ENCODE assay signal across 12 cellular contexts in the genomic region with DNA sequence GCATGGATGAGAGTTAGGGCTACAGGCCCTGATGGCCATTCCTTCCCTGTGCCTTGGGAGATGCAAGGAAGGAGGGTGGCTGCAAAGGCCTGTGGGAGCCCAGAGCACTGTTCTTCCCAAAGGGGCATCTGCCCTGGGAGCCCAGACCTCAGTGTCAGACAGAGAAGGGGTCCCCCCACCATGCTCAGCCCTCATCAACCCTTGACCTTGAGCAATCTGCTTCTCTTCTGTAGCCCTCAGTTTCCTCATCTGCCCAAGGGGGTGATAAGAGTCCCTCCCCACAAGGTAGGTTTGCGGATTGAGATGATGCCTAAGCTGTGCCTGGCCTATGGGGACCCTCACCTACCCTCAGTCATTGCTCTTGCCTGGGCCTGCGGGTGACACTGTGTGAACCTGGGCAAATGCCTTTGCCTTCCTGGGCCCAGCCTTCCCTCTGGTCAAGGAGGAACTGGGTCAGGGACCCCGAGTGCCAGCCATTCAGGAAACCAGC. TPM values are rescaled to one million over a fixed set of nuclear protein-coding genes. Genes with fewer than 3 reads are reported as not detected.
A peak's percentile ranks its signal among the peaks of the same experiment; 100 is the strongest.
DNase-seq lines count a peak whose midpoint lies in the region; ATAC-seq and TF ChIP-seq lines count a peak whose summit lies in the region.
"Had no signal": no experiment of that assay in that cellular context is flagged by ENCODE, and none has a peak within 500 bp of the region (broad histone marks: within the 10 kb centered on the region; RNA-seq: fewer than 3 reads in every experiment).

No MANE protein-coding gene starts in this region.

- intact Hi-C loops in OCI-LY7 (cut with micrococcal nuclease; ENCODE audit: unreplicated experiment) = loop anchor here (1.0 to 10.0 kb wide), 6 partner anchors 42 to 890 kb away; a partner anchor contains a TSS

- H2AFZ ChIP-seq in OCI-LY7 (ENCODE audit: low read length) = no peak overlapping the region

- no peaks in the 10 kb centered on the region for H3K9me3 ChIP-seq in OCI-LY7 (ENCODE audit: low read length)
- H3K9me3 ChIP-seq: BE2C, testis had no signal

- peaks cover 98% of the 10 kb centered on the region for H3K4me1 ChIP-seq in OCI-LY7 (ENCODE audit: insufficient read depth, low read length, poor library complexity, severe bottlenecking)
- H3K4me1 ChIP-seq: BE2C, testis had no signal

- no peaks in the 10 kb centered on the region for H3K79me2 ChIP-seq in OCI-LY7 (ENCODE audit: insufficient read depth, low read depth, low read length)

- CTCF ChIA-PET in OCI-LY7 (lab: Charles Lee; ENCODE audit: unreplicated experiment) = interaction anchor here (0.6 to 1.6 kb wide), 13 partner anchors 8 to 150 kb away, joined by 3 to 23 read pairs (median 4); no protein-coding TSS in a partner anchor

- H4K20me1 ChIP-seq in OCI-LY7 (ENCODE audit: insufficient read depth, low read length) = no peaks in the 10 kb centered on the region

- BruUV-seq in OCI-LY7 (replicated peaks; lab: Mats Ljungman, UMichigan) = no TSS peak

- peak overlapping the region; percentile 68 for H3K4me2 ChIP-seq in OCI-LY7 (ENCODE audit: low read length)

- POLR2A ChIA-PET in OCI-LY7 (lab: Charles Lee) = interaction anchor here (1.0 to 17.9 kb wide), 7 partner anchors 9 to 71 kb away, joined by 3 to 308 read pairs (median 7); a partner anchor contains a TSS

- ATAC-seq in GM19463 (IDR thresholded peaks at IDR 0.05; ENCODE audit: unreplicated experiment) = peak; percentile 14
- ATAC-seq in HG03025 (IDR thresholded peaks at IDR 0.05; ENCODE audit: low FRiP score, unreplicated experiment) = peak; percentile 17

- H3K4me3 ChIP-seq in GM12865 (ENCODE audit: low read depth, low read length) (peak overlapping the region; percentile 65), OCI-LY7 (ENCODE audit: low read depth, low read length, poor library complexity, severe bottlenecking) (peak overlapping the region; percentile 14)
- H3K4me3 ChIP-seq: testis had no signal

- no peaks in the 10 kb centered on the region for H3K9me2 ChIP-seq in OCI-LY7 (ENCODE audit: insufficient read depth, low read length)

- H3K27ac ChIP-seq in OCI-LY7 (ENCODE audit: low read depth, low read length, poor library complexity, severe bottlenecking) = peak overlapping the region; percentile 91
- H3K27ac ChIP-seq: testis had no signal

- TF ChIP-seq CTCF in GM12865 (IDR thresholded peaks at IDR 0.05; ENCODE audit: insufficient read depth, low read depth, low read length, missing control alignments) = no peak
- no peak for TF ChIP-seq CTCF in OCI-LY7 (conservative IDR thresholded peaks at IDR 0.05; ENCODE audit: low read length)

- H3K36me3 ChIP-seq in OCI-LY7 (ENCODE audit: insufficient read depth, low read length) = no peaks in the 10 kb centered on the region
- H3K36me3 ChIP-seq: BE2C had no signal

- DNase-seq in GM12865 (ENCODE audit: low read depth) (no peak), OCI-LY7 (ENCODE audit: low spot score) (no peak), islet precursor cell (no peak), activated gamma-delta T cell (lab: John Stamatoyannopoulos, UW) (no peak), globus pallidus (ENCODE audit: low spot score) (no peak)
- DNase-seq in stimulated activated CD4-positive, alpha-beta T cell treated with anti-CD3 and anti-CD28 coated beads, Interleukin-4, amount 100 ng/mL, for 4 hours = no peak
- DNase-seq: activated naive CD4-positive, alpha-beta T cell; BE2C; NCI-H526 treated with DMSO at 0.1 percent for 48 hours; testis had no signal

RNA-seq across cellular contexts. Expression of a gene that starts 47.5 kb away (rescaled TPM):
- 219 TPM in 2 replicates for total RNA-seq in OCI-LY7 (2014; rRNA removed; shearing (Covaris generic))
- total RNA-seq in OCI-LY7 (2022) = 364 and 387 TPM in 2 replicates
